Comparison of ENCODE assay signal across 21 cellular contexts in genomic region chr12:92062539-92063493, GRCh38.
DNase-seq lines count a peak whose midpoint lies in the region; ATAC-seq and TF ChIP-seq lines count a peak whose summit lies in the region.
"Had no signal": no experiment of that assay in that cellular context is flagged by ENCODE, and none has a peak within 500 bp of the region (broad histone marks: within the 10 kb centered on the region; RNA-seq: fewer than 3 reads in every experiment).

No MANE protein-coding gene starts in this region.

- no peaks in the 10 kb centered on the region for H3K27me3 Mint-ChIP-seq in activated T-cell treated with anti-CD3 and anti-CD28 coated beads, Interleukin-2, amount 50 U/mL, for 72 hours (ENCODE audit: low read depth)
- H3K27me3 Mint-ChIP-seq: CD4-positive, CD25-positive, alpha-beta regulatory T cell had no signal

- no peak for ATAC-seq in activated T-cell treated with anti-CD3 and anti-CD28 coated beads, Interleukin-2, amount 50 U/mL, for 72 hours (replicated peaks in 1 of 2)
- no peak for ATAC-seq in stimulated activated effector memory CD8-positive, alpha-beta T cell treated with anti-CD3 and anti-CD28 coated beads, Interleukin-12 subunit alpha, Interleukin-12 subunit beta, amount 100 ng/mL, for 72 hours
- ATAC-seq in HG03342 (IDR thresholded peaks at IDR 0.05; ENCODE audit: unreplicated experiment) (no peak), GM21576 (IDR thresholded peaks at IDR 0.05; ENCODE audit: unreplicated experiment) (no peak)
- ATAC-seq: activated CD4-positive, CD25-positive, alpha-beta regulatory T cell treated with anti-CD3 and anti-CD28 coated beads, Interleukin-2, amount 50 U/mL, for 24 hours; left colon had no signal

- H3K36me3 ChIP-seq in brain microvascular endothelial cell (replicated peaks): no peaks in the 10 kb centered on the region
- H3K36me3 ChIP-seq: esophagus squamous epithelium had no signal

- peaks cover 82% of the 10 kb centered on the region for H3K4me1 Mint-ChIP-seq in activated T-cell treated with anti-CD3 and anti-CD28 coated beads, Interleukin-2, amount 50 U/mL, for 72 hours (ENCODE audit: low read depth)
- H3K4me1 Mint-ChIP-seq in stimulated activated effector memory CD8-positive, alpha-beta T cell treated with anti-CD3 and anti-CD28 coated beads, Interleukin-12 subunit alpha, Interleukin-12 subunit beta, amount 100 ng/mL, for 72 hours: peaks cover 39% of the 10 kb centered on the region

- no peak for DNase-seq in activated T-cell treated with anti-CD3 and anti-CD28 coated beads, Interleukin-2, amount 50 U/mL, for 72 hours
- no peak for DNase-seq in activated T-cell treated with anti-CD3 and anti-CD28 coated beads, Interleukin-2, amount 50 U/mL, for 48 hours
- DNase-seq in NCI-H69 (lab: John Stamatoyannopoulos, UW) (peak; percentile 22), amniotic epithelial cell (ENCODE audit: low read depth) (peak; percentile 38), brain microvascular endothelial cell (no peak)
- DNase-seq in stimulated activated effector memory CD8-positive, alpha-beta T cell treated with anti-CD3 and anti-CD28 coated beads, Interleukin-12 subunit alpha, Interleukin-12 subunit beta, amount 100 ng/mL, for 72 hours (ENCODE audit: low spot score in 2 of 2): no peak
- DNase-seq: ACHN; amygdala; CD4-positive, CD25-positive, alpha-beta regulatory T cell; effector memory CD4-positive, alpha-beta T cell; esophagus squamous epithelium; KBM-7; left colon; midbrain; NCI-H187 treated with DMSO at 0.1 percent for 48 hours; stimulated activated CD4-positive, alpha-beta T cell treated with anti-CD3 and anti-CD28 coated beads, Interleukin-4, amount 100 ng/mL, for 1 hour; T-helper 9 cell had no signal

- no peak for TF ChIP-seq CTCF in brain microvascular endothelial cell (IDR thresholded peaks at IDR 0.05; ENCODE audit: low read depth, low read length, missing control alignments)

- in situ Hi-C loops in brain microvascular endothelial cell (cut with HindIII; ENCODE audit: low pct_ligation_motif_present, low sequenced_read_pairs): no loop called here

- H3K4me3 ChIP-seq in brain microvascular endothelial cell (ENCODE audit: low read depth, low read length): no peak overlapping the region
- H3K4me3 ChIP-seq: esophagus squamous epithelium, smooth muscle cell had no signal

- peak overlapping the region; percentile 5 to 66 for H3K4me3 Mint-ChIP-seq in activated T-cell treated with anti-CD3 and anti-CD28 coated beads, Interleukin-2, amount 50 U/mL, for 72 hours
- H3K4me3 Mint-ChIP-seq in stimulated activated effector memory CD8-positive, alpha-beta T cell treated with anti-CD3 and anti-CD28 coated beads, Interleukin-12 subunit alpha, Interleukin-12 subunit beta, amount 100 ng/mL, for 72 hours: no peak overlapping the region

- H3K9me3 Mint-ChIP-seq in activated T-cell treated with anti-CD3 and anti-CD28 coated beads, Interleukin-2, amount 50 U/mL, for 72 hours: peaks cover 3 to 7% of the 10 kb centered on the region in 2 donors
- H3K9me3 Mint-ChIP-seq in stimulated activated effector memory CD8-positive, alpha-beta T cell treated with anti-CD3 and anti-CD28 coated beads, Interleukin-12 subunit alpha, Interleukin-12 subunit beta, amount 100 ng/mL, for 72 hours: peaks cover 4% of the 10 kb centered on the region

- no peak overlapping the region for H3K27ac ChIP-seq in brain microvascular endothelial cell
- H3K27ac ChIP-seq: esophagus squamous epithelium had no signal

- no peak overlapping the region for H3K27ac Mint-ChIP-seq in activated T-cell treated with anti-CD3 and anti-CD28 coated beads, Interleukin-2, amount 50 U/mL, for 72 hours
- peak overlapping the region; percentile 52 for H3K27ac Mint-ChIP-seq in stimulated activated effector memory CD8-positive, alpha-beta T cell treated with anti-CD3 and anti-CD28 coated beads, Interleukin-12 subunit alpha, Interleukin-12 subunit beta, amount 100 ng/mL, for 72 hours

- H3K27me3 ChIP-seq in brain microvascular endothelial cell (replicated peaks): no peaks in the 10 kb centered on the region
- H3K27me3 ChIP-seq: esophagus squamous epithelium had no signal

- peaks cover 6 to 14% of the 10 kb centered on the region in 2 donors for H3K36me3 Mint-ChIP-seq in activated T-cell treated with anti-CD3 and anti-CD28 coated beads, Interleukin-2, amount 50 U/mL, for 72 hours (ENCODE audit: insufficient read depth in 2 of 2)
- H3K36me3 Mint-ChIP-seq in stimulated activated effector memory CD8-positive, alpha-beta T cell treated with anti-CD3 and anti-CD28 coated beads, Interleukin-12 subunit alpha, Interleukin-12 subunit beta, amount 100 ng/mL, for 72 hours: no peaks in the 10 kb centered on the region

Comparison
In these comparisons a context has a peak if more than half of its experiments do, and no peak if none do; other contexts are left out.
1. DNase-seq: peak in NCI-H69 (single experiment) and amniotic epithelial cell (single experiment); none in activated T-cell treated with anti-CD3 and anti-CD28 coated beads, Interleukin-2, amount 50 U/mL, for 72 hours (0 of 2), activated T-cell treated with anti-CD3 and anti-CD28 coated beads, Interleukin-2, amount 50 U/mL, for 48 hours (0 of 2), stimulated activated effector memory CD8-positive, alpha-beta T cell treated with anti-CD3 and anti-CD28 coated beads, Interleukin-12 subunit alpha, Interleukin-12 subunit beta, amount 100 ng/mL, for 72 hours (0 of 2) and brain microvascular endothelial cell (single experiment).